ENCODE assay signal across 1 cellular context in genomic region chr6:506508-506907, GRCh38.
A peak's percentile ranks its signal among the peaks of the same experiment; 100 is the strongest.
TF ChIP-seq lines count a peak whose summit lies in the region.

No MANE protein-coding gene starts in this region.

TF ChIP-seq in GM12878, 131 proteins besides CTCF, POLR2A, EP300 and RAD21 (continued from another document and continues in another):
- TF ChIP-seq BCLAF1 (IDR thresholded peaks at IDR 0.05): no peak
- no peak for TF ChIP-seq PBX3 (IDR thresholded peaks at IDR 0.05; ENCODE audit: insufficient replicate concordance, low read depth, low read length)
- no peak for TF ChIP-seq CBX3 (IDR thresholded peaks at IDR 0.05; ENCODE audit: borderline replicate concordance, low read depth)
- TF ChIP-seq MLLT1 (IDR thresholded peaks at IDR 0.05): no peak
- TF ChIP-seq TCF12 (IDR thresholded peaks at IDR 0.05; ENCODE audit: low read depth, low read length): no peak
- TF ChIP-seq ETV6 (conservative IDR thresholded peaks at IDR 0.05 in 1 of 2, IDR thresholded peaks at IDR 0.05 in 1 of 2; ENCODE audit: borderline replicate concordance in 1 of 2, low read depth in 1 of 2): no peak
- TF ChIP-seq CBX5 (IDR thresholded peaks at IDR 0.05; ENCODE audit: low read depth): no peak
- no peak for TF ChIP-seq STAT1 (conservative IDR thresholded peaks at IDR 0.05)
- TF ChIP-seq ATF7 (IDR thresholded peaks at IDR 0.05; ENCODE audit: low read depth): no peak
- TF ChIP-seq SUPT20H (IDR thresholded peaks at IDR 0.05; ENCODE audit: borderline replicate concordance, control insufficient read depth, low read depth, low read length): no peak
- peak; percentile 55; the same call in 1 of the 2 replicates for TF ChIP-seq EED (IDR thresholded peaks at IDR 0.05; ENCODE audit: low read depth)
- TF ChIP-seq BACH1 (IDR thresholded peaks at IDR 0.05; ENCODE audit: borderline replicate concordance): no peak
- no peak for TF ChIP-seq BCL11A (IDR thresholded peaks at IDR 0.05; ENCODE audit: low read depth, low read length)
- TF ChIP-seq EGR1 (IDR thresholded peaks at IDR 0.05; ENCODE audit: borderline replicate concordance in 1 of 2, low read depth in 2 of 2, low read length in 2 of 2): peak in 1 of 2 experiments; percentile 42; a peak in 1 of 3 replicates
- TF ChIP-seq SUZ12 (IDR thresholded peaks at IDR 0.05; ENCODE audit: unreplicated experiment): no peak
- TF ChIP-seq BCL3 (IDR thresholded peaks at IDR 0.05; ENCODE audit: borderline replicate concordance, insufficient read depth, low read depth, low read length, poor library complexity, severe bottlenecking): peak; percentile 67
- no peak for TF ChIP-seq RBBP5 (conservative IDR thresholded peaks at IDR 0.05)
- TF ChIP-seq TCF7 (IDR thresholded peaks at IDR 0.05; ENCODE audit: borderline replicate concordance): no peak
- TF ChIP-seq BHLHE40 (IDR thresholded peaks at IDR 0.05; ENCODE audit: borderline replicate concordance in 1 of 2, low read depth in 2 of 2, low read length in 1 of 2): no peak
- TF ChIP-seq RAD51 (IDR thresholded peaks at IDR 0.05): no peak
- TF ChIP-seq SMAD5 (IDR thresholded peaks at IDR 0.05; ENCODE audit: low read depth): no peak
- no peak for TF ChIP-seq ZNF207 (IDR thresholded peaks at IDR 0.05; ENCODE audit: borderline replicate concordance)
- TF ChIP-seq NFIC (IDR thresholded peaks at IDR 0.05; ENCODE audit: low read depth, low read length): peak; percentile 69; the same call in 1 of the 2 replicates
- TF ChIP-seq WRNIP1 (IDR thresholded peaks at IDR 0.05; ENCODE audit: borderline replicate concordance, low read depth, low read length): no peak
- TF ChIP-seq JUNB (IDR thresholded peaks at IDR 0.05): 0 out of 2 replicates have a peak, but pooled peaks have one; percentile 15
- TF ChIP-seq CEBPZ (IDR thresholded peaks at IDR 0.05; ENCODE audit: low read depth, low read length): no peak
- no peak for TF ChIP-seq SREBF1 (IDR thresholded peaks at IDR 0.05; ENCODE audit: low read length)
- TF ChIP-seq IRF5 (IDR thresholded peaks at IDR 0.05; ENCODE audit: borderline replicate concordance): no peak
- no peak for TF ChIP-seq SMAD1 (IDR thresholded peaks at IDR 0.05; ENCODE audit: low read depth, partially characterized antibody)
- no peak for TF ChIP-seq ZBED1 (IDR thresholded peaks at IDR 0.05; ENCODE audit: borderline replicate concordance)
- TF ChIP-seq REST (IDR thresholded peaks at IDR 0.05; ENCODE audit: low read depth, low read length): no peak
- TF ChIP-seq PRDM15 (CRISPR knock-in tag; IDR thresholded peaks at IDR 0.05): no peak
- TF ChIP-seq JUND (IDR thresholded peaks at IDR 0.05; ENCODE audit: low read depth, low read length): no peak
- 0 out of 3 replicates have a peak, but pooled peaks have one; percentile 37 for TF ChIP-seq POU2F2 (IDR thresholded peaks at IDR 0.05; ENCODE audit: borderline replicate concordance, low read depth, low read length)
- TF ChIP-seq SIX5 (IDR thresholded peaks at IDR 0.05; ENCODE audit: low read depth, low read length, severe bottlenecking): no peak
